Comparison of ENCODE assay signal across 7 cellular contexts in genomic region chr12:4307593-4308333, GRCh38. TPM values are rescaled to one million over a fixed set of nuclear protein-coding genes. Genes with fewer than 3 reads are reported as not detected.
DNase-seq lines count a peak whose midpoint lies in the region; ATAC-seq and TF ChIP-seq lines count a peak whose summit lies in the region.

No MANE protein-coding gene starts in this region.

- 30% methylated on average over 23 to 25 of the region's 25 CpGs for WGBS in esophagus, 2 donors
- WGBS in mesendoderm (ENCODE audit: extremely low coverage, insufficient coverage, low lambda C conversion rate): no CpG with 5 or more reads among the region's 25 CpGs

- no peak overlapping the region for H4K5ac ChIP-seq in mesendoderm (ENCODE audit: low read length)

- H3K27me3 ChIP-seq in esophagus (ENCODE audit: control insufficient read depth in 1 of 2, insufficient read depth in 2 of 2, low read length in 2 of 2) (no peaks in the 10 kb centered on the region), mesendoderm (ENCODE audit: insufficient read depth, low read length, poor library complexity) (no peaks in the 10 kb centered on the region), uterus (no peaks in the 10 kb centered on the region)

- intact Hi-C loops in uterus (cut with DNase I; ENCODE audit: low total_unique reads): no loop called here

- ATAC-seq in SK-N-SH treated with all-trans-retinoic acid at 6 μM for 48 hours: peak; percentile 99
- no peak for ATAC-seq in GM21529 (IDR thresholded peaks at IDR 0.05; ENCODE audit: unreplicated experiment)

- no peak overlapping the region for H2AK5ac ChIP-seq in mesendoderm (ENCODE audit: low read length)

- no peak overlapping the region for H3K4ac ChIP-seq in mesendoderm (ENCODE audit: low read depth, low read length)

- peak overlapping the region; percentile 79 for H3K56ac ChIP-seq in mesendoderm (ENCODE audit: low read length)

- DNase-seq in GM04503 (ENCODE audit: low read depth) (peak; percentile 17), MV-4-11 (lab: John Stamatoyannopoulos, UW) (peak; percentile 11), mesendoderm (peak; percentile 98), uterus (peak; percentile 68 to 73)

- H2BK5ac ChIP-seq in mesendoderm (ENCODE audit: low read length): no peak overlapping the region

- peaks cover under 1% of the 10 kb centered on the region for H3K79me1 ChIP-seq in mesendoderm (ENCODE audit: low read length)

- no peak overlapping the region for H2BK120ac ChIP-seq in mesendoderm (ENCODE audit: low read depth, low read length)

- H3K36me3 ChIP-seq in esophagus (ENCODE audit: control insufficient read depth in 2 of 2, insufficient read depth in 2 of 2, low read length in 1 of 2) (peaks cover 0 to 8% of the 10 kb centered on the region in 2 donors), mesendoderm (ENCODE audit: control insufficient read depth, insufficient read depth, low read length) (peaks cover 2% of the 10 kb centered on the region), uterus (no peaks in the 10 kb centered on the region)

- H3K27ac ChIP-seq in esophagus (ENCODE audit: low read depth in 2 of 2, low read length in 1 of 2) (peak overlapping the region; percentile 2 to 17), mesendoderm (ENCODE audit: low read depth, low read length) (no peak overlapping the region), uterus (peak overlapping the region; percentile 42 to 62)

- no peaks in the 10 kb centered on the region for H3K79me2 ChIP-seq in mesendoderm (ENCODE audit: control insufficient read depth, insufficient read depth, low read length)

- H3K9me3 ChIP-seq in esophagus (ENCODE audit: control insufficient read depth in 2 of 2, insufficient read depth in 1 of 2, low read depth in 1 of 2, low read length in 1 of 2) (no peaks in the 10 kb centered on the region), uterus (no peaks in the 10 kb centered on the region)

- H3K9ac ChIP-seq in mesendoderm (ENCODE audit: low read length): peak overlapping the region; percentile 60

- H3K4me1 ChIP-seq in esophagus (ENCODE audit: control insufficient read depth in 2 of 2, insufficient read depth in 2 of 2, low read length in 1 of 2) (no peaks in the 10 kb centered on the region), mesendoderm (ENCODE audit: control insufficient read depth, low read depth, low read length) (peaks cover 3% of the 10 kb centered on the region), uterus (no peaks in the 10 kb centered on the region)

- no peak overlapping the region for H2BK15ac ChIP-seq in mesendoderm (replicated peaks; ENCODE audit: low read depth)

- H3K23ac ChIP-seq in mesendoderm (ENCODE audit: low read length): no peak overlapping the region

- peak overlapping the region; percentile 33 for H3K4me2 ChIP-seq in mesendoderm (ENCODE audit: low read length)

- TF ChIP-seq POLR2A in uterus (IDR thresholded peaks at IDR 0.05): no peak

- no peak overlapping the region for H3K18ac ChIP-seq in mesendoderm (ENCODE audit: low read length)

- H3K4me3 ChIP-seq in esophagus (ENCODE audit: low read depth in 1 of 2, low read length in 2 of 2): no peak overlapping the region
- H3K4me3 ChIP-seq in mesendoderm (ENCODE audit: low read length): no peak overlapping the region
- H3K4me3 ChIP-seq in uterus: no peak overlapping the region

- peak; percentile 54 to 81 (median 70) for TF ChIP-seq CTCF in uterus (IDR thresholded peaks at IDR 0.05)

- H4K8ac ChIP-seq in mesendoderm (ENCODE audit: low read depth, low read length): no peak overlapping the region

TF ChIP-seq in SK-N-SH treated with all-trans-retinoic acid at 6 μM for 48 hours, 23 proteins besides CTCF, POLR2A, EP300 and RAD21:
- no peak for TF ChIP-seq CSDC2 (CRISPR knock-in tag; IDR thresholded peaks at IDR 0.05)
- TF ChIP-seq CREB5 (CRISPR knock-in tag; IDR thresholded peaks at IDR 0.05; ENCODE audit: low read depth): no peak
- TF ChIP-seq BACH2 (CRISPR knock-in tag; IDR thresholded peaks at IDR 0.05; ENCODE audit: borderline replicate concordance): no peak
- no peak for TF ChIP-seq ZNF70 (CRISPR knock-in tag; IDR thresholded peaks at IDR 0.05)
- no peak for TF ChIP-seq PATZ1 (CRISPR knock-in tag; IDR thresholded peaks at IDR 0.05; ENCODE audit: borderline replicate concordance)
- TF ChIP-seq ESRRG (CRISPR knock-in tag; IDR thresholded peaks at IDR 0.05): no peak
- no peak for TF ChIP-seq CSRNP3 (CRISPR knock-in tag; IDR thresholded peaks at IDR 0.05)
- no peak for TF ChIP-seq RARB (CRISPR knock-in tag; IDR thresholded peaks at IDR 0.05)
- TF ChIP-seq ZFP3 (CRISPR knock-in tag; IDR thresholded peaks at IDR 0.05): no peak
- TF ChIP-seq POU6F1 (CRISPR knock-in tag; IDR thresholded peaks at IDR 0.05; ENCODE audit: borderline replicate concordance, low read depth): no peak
- TF ChIP-seq TOX (CRISPR knock-in tag; IDR thresholded peaks at IDR 0.05; ENCODE audit: borderline replicate concordance): no peak
- TF ChIP-seq TCF4 (CRISPR knock-in tag; IDR thresholded peaks at IDR 0.05; ENCODE audit: borderline replicate concordance): no peak
- TF ChIP-seq ZNF565 (CRISPR knock-in tag; conservative IDR thresholded peaks at IDR 0.05; ENCODE audit: low read depth): no peak
- TF ChIP-seq ISL1 (CRISPR knock-in tag; IDR thresholded peaks at IDR 0.05): no peak

RNA-seq across cellular contexts. Expression of gene TIGAR, which starts 13.2 kb away (rescaled TPM):
- polyA plus RNA-seq in esophagus: 1 to 10 TPM; 2.4 to 5.3 TPM
- 13.7 TPM for polyA plus RNA-seq in mesendoderm (2013, experiment 1 of 2)
- polyA plus RNA-seq in mesendoderm (2013, experiment 2 of 2): 13.9 TPM
- 10 to 100 TPM in 1 of 4 donors, 1 to 10 TPM in 2, under 1 TPM in 1; 0.26 to 10.6 (median 2.3) TPM for total RNA-seq in uterus

RNA-seq across cellular contexts. Expression of gene CCND2, which starts 34.2 kb away (rescaled TPM):
- 1 to 10 TPM; 5.7 to 6.1 TPM for polyA plus RNA-seq in esophagus
- 117 TPM for polyA plus RNA-seq in mesendoderm (2013, experiment 1 of 2)
- polyA plus RNA-seq in mesendoderm (2013, experiment 2 of 2): 108 TPM
- total RNA-seq in uterus: 100 to 1,000 TPM in 2 of 4 donors, 10 to 100 TPM in 2; 49.4 to 210 (median 100) TPM

Comparison
In these comparisons a context has a peak if more than half of its experiments do, and no peak if none do; other contexts are left out.
1. DNase-seq: peak in every context shown above with its lines; median percentile 98 in mesendoderm; 70 in uterus; 17 in GM04503; 11 in MV-4-11.